8 cellular contexts compared by ENCODE assay signal in the genomic region with DNA sequence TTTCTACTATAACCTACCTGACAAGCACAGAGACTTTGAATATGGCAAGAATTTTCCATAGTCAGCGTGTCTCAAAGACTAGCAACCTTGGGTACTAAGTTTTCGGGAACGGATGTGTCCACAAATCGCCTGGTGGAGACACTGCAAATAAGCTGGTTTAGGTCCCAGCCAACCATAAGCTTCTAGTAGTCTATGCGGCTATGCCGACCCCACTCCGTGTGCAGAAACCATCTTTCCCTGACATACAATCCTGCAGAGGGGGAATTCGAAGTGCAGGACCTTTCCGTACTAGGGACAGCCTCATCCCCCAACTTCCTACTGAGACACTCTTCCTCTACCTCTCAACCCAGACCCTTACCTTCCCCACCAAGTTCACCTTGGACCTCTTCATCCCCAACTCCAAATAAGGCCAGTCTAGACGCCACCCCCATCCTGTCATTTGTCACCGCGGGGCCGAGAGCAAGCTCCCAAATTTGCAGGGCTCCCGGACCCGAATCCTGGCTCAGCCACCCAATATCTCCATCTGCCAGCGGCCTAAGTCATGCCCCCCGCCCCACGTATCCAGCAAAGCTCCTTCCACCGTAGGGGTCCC. TPM values are rescaled to one million over a fixed set of nuclear protein-coding genes. Genes with fewer than 3 reads are reported as not detected.
A peak's percentile ranks its signal among the peaks of the same experiment; 100 is the strongest.
DNase-seq lines count a peak whose midpoint lies in the region; ATAC-seq and TF ChIP-seq lines count a peak whose summit lies in the region.

No MANE protein-coding gene starts in this region.

- H3K27me3 ChIP-seq in heart left ventricle (no peaks in the 10 kb centered on the region), prostate gland (replicated peaks; ENCODE audit: insufficient read depth) (no peaks in the 10 kb centered on the region)

- H3K27ac ChIP-seq in heart left ventricle (peak overlapping the region; percentile 85 to 99 (median 96)), prostate gland (peak overlapping the region; percentile 74 to 83)

- H3K4me3 ChIP-seq in heart left ventricle (peak overlapping the region; percentile 82 to 99 (median 92)), prostate gland (peak overlapping the region; percentile 94 to 98)

- no peak for TF ChIP-seq POLR2A in heart left ventricle (IDR thresholded peaks at IDR 0.05)
- TF ChIP-seq POLR2A in prostate gland (IDR thresholded peaks at IDR 0.05), result no peak

- 2 to 3% (median 2%) methylated on average over 19 of the region's 19 CpGs for WGBS in heart left ventricle, 4 donors
- WGBS in prostate gland, result 3% methylated on average over 19 of the region's 19 CpGs

- H3K4me1 Mint-ChIP-seq in IgD-negative memory B cell, result peaks cover 34 to 38% (median 34%) of the 10 kb centered on the region in 3 donors

- H3K4me3 Mint-ChIP-seq in IgD-negative memory B cell, result peak overlapping the region; percentile 94 to 97 (median 96)

- H3K9me3 ChIP-seq in heart left ventricle, result no peaks in the 10 kb centered on the region
- no peaks in the 10 kb centered on the region for H3K9me3 ChIP-seq in prostate gland

- no peaks in the 10 kb centered on the region for H3K9me3 Mint-ChIP-seq in IgD-negative memory B cell

- no peak for TF ChIP-seq CTCF in heart left ventricle (IDR thresholded peaks at IDR 0.05)
- TF ChIP-seq CTCF in prostate gland (IDR thresholded peaks at IDR 0.05), result no peak

- peak overlapping the region; percentile 71 to 99 (median 99) for H3K27ac Mint-ChIP-seq in IgD-negative memory B cell

- intact Hi-C loops in heart left ventricle (cut with DNase I), result no loop called here
- intact Hi-C loops in prostate gland (cut with DNase I), result no loop called here

- H3K36me3 ChIP-seq in heart left ventricle (peaks cover 0 to 13% (median 0%) of the 10 kb centered on the region in 9 donors), prostate gland (no peaks in the 10 kb centered on the region)

- H3K36me3 Mint-ChIP-seq in IgD-negative memory B cell, result peaks cover 5% of the 10 kb centered on the region

- no peaks in the 10 kb centered on the region for H3K27me3 Mint-ChIP-seq in IgD-negative memory B cell

- DNase-seq in GM03348 (ENCODE audit: low spot score) (peak; percentile 18), heart left ventricle (peak in 3 of 5 donors; percentile 33 to 50 (median 46)), prostate gland (ENCODE audit: low spot score) (peak; percentile 7), NOMO-1 treated with DMSO at 0.1 percent for 48 hours (lab: John Stamatoyannopoulos, UW; ENCODE audit: unreplicated experiment) (no peak), NCI-H2196 treated with DMSO at 0.1 percent for 48 hours (lab: John Stamatoyannopoulos, UW; ENCODE audit: unreplicated experiment) (no peak)
- DNase-seq in activated naive CD4-positive, alpha-beta T cell treated with Interleukin-2 at 50 U/mL for 16 hours, result peak; percentile 23

- ATAC-seq in GM21529 (IDR thresholded peaks at IDR 0.05; ENCODE audit: unreplicated experiment) (peak; percentile 32), heart left ventricle (peak; percentile 8 to 66 (median 57))

- H3K4me1 ChIP-seq in heart left ventricle (peaks cover 3 to 49% (median 29%) of the 10 kb centered on the region in 12 donors), prostate gland (replicated peaks) (no peaks in the 10 kb centered on the region)

RNA-seq across cellular contexts. Expression of a gene that starts 0.5 kb away (rescaled TPM):
- polyA plus RNA-seq in IgD-negative memory B cell (69.7 TPM), heart left ventricle (100 to 1,000 TPM; 224 to 336 TPM)
- total RNA-seq in heart left ventricle (100 to 1,000 TPM; 184 to 348 (median 258) TPM), prostate gland (10 to 100 TPM; 50.3 to 92.2 TPM)

RNA-seq across cellular contexts. Expression of a gene that starts 57.8 kb away (rescaled TPM):
- 0.06 TPM for polyA plus RNA-seq in IgD-negative memory B cell
- under 1 TPM in 7 of 9 donors, not detected in 2; 0.05 to 0.75 (median 0.13) TPM for total RNA-seq in heart left ventricle
- polyA plus RNA-seq in heart left ventricle, result under 1 TPM; 0.06 to 0.08 TPM
- total RNA-seq in prostate gland, result 1 to 10 TPM; 1.1 to 4.9 TPM

Comparison
In these comparisons a context has a peak if more than half of its experiments do, and no peak if none do; other contexts are left out.
1. DNase-seq: peak in GM03348 (single experiment), activated naive CD4-positive, alpha-beta T cell treated with Interleukin-2 at 50 U/mL for 16 hours (single experiment), heart left ventricle (3 of 5) and prostate gland (single experiment); none in NOMO-1 treated with DMSO at 0.1 percent for 48 hours (single experiment) and NCI-H2196 treated with DMSO at 0.1 percent for 48 hours (single experiment).